In the genomic region with DNA sequence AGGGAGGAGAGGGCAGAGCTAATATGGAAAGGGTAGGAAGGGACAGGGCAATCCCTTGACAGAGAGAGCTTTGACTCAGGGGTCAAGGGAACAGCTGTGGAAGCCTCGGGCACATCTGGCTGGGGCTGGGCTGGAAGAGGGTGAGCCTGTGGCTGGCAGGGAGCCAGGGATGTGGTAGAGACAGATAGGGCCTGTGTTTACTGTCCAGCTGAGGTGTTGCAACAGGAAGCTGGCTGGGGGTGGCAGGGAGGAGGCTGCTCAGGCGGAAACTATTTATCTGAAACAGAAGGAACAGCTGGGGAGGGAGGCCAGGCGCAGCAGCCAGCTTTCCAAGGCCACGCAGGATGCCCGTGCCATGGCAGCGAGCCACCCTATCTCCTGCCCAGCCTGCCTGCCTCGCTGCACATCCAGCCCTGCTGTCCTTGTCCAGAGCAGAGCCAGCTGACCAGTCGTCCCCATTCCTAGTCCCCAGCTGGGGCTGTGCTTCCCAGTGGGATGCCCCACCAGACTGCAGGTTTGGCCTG, we compare ENCODE assay signal across 7 cellular contexts.
DNase-seq lines count a peak whose midpoint lies in the region; ATAC-seq lines count a peak whose summit lies in the region.

No MANE protein-coding gene starts in this region.

- H3K4me1 ChIP-seq in SJSA1 (replicated peaks), result peaks cover 39% of the 10 kb centered on the region

- ATAC-seq in GM18520 (IDR thresholded peaks at IDR 0.05; ENCODE audit: unreplicated experiment), result no peak

- DNase-seq in HT-29 (ENCODE audit: low spot score) (peak; percentile 12), SJSA1 (ENCODE audit: low read depth in 1 of 2, low spot score in 2 of 2) (peak; percentile 53 to 83), foreskin melanocyte (peak; percentile 72), posterior cingulate gyrus (peak in 9 of 10 donors; percentile 29 to 95 (median 68)), NCI-H345 treated with DMSO at 0.1 percent for 48 hours (lab: John Stamatoyannopoulos, UW; ENCODE audit: unreplicated experiment) (no peak)
- DNase-seq in activated CD4-positive, CD25-positive, alpha-beta regulatory T cell (lab: John Stamatoyannopoulos, UW), result no peak

- H3K27ac ChIP-seq in SJSA1, result no peak overlapping the region

- intact Hi-C loops in posterior cingulate gyrus (cut with DNase I), result no loop called here

- no peak overlapping the region for H3K4me3 ChIP-seq in SJSA1

- H3K27me3 ChIP-seq in SJSA1 (replicated peaks), result no peaks in the 10 kb centered on the region

- H3K36me3 ChIP-seq in SJSA1, result no peaks in the 10 kb centered on the region

- H3K9me3 ChIP-seq in SJSA1 (replicated peaks), result 0 out of 2 replicates have a peak, but pooled peaks cover 3% of the 10 kb centered on the region

Comparison
In these comparisons a context has a peak if more than half of its experiments do, and no peak if none do; other contexts are left out.
1. DNase-seq: peak in HT-29 (single experiment), SJSA1 (2 of 2), foreskin melanocyte (single experiment) and posterior cingulate gyrus (9 of 10); none in NCI-H345 treated with DMSO at 0.1 percent for 48 hours (single experiment) and activated CD4-positive, CD25-positive, alpha-beta regulatory T cell (0 of 4).